20 cellular contexts compared by ENCODE assay signal in genomic region chr15:31046759-31047359, GRCh38. TPM values are rescaled to one million over a fixed set of nuclear protein-coding genes. Genes with fewer than 3 reads are reported as not detected.
DNase-seq lines count a peak whose midpoint lies in the region; ATAC-seq, FAIRE-seq and TF ChIP-seq lines count a peak whose summit lies in the region.
"Had no signal": no experiment of that assay in that cellular context is flagged by ENCODE, and none has a peak within 500 bp of the region (broad histone marks: within the 10 kb centered on the region; RNA-seq: fewer than 3 reads in every experiment).

No MANE protein-coding gene starts in this region.

- ATAC-seq in Right ventricle myocardium inferior (peak; percentile 91), heart left ventricle (no peak), naive B cell (ENCODE audit: low read depth in 2 of 2) (no peak), upper lobe of right lung (peak; percentile 46), HG02885 (IDR thresholded peaks at IDR 0.05; ENCODE audit: poor library complexity, unreplicated experiment) (no peak)

- no peak overlapping the region for H3K9ac ChIP-seq in H1 (replicated peaks in 1 of 4; ENCODE audit: extremely low read depth in 1 of 4, low read depth in 3 of 4, low read length in 3 of 4)

- intact Hi-C loops in Right ventricle myocardium inferior (cut with DNase I), result no loop called here
- intact Hi-C loops in heart left ventricle (cut with DNase I), result no loop called here
- intact Hi-C loops in upper lobe of right lung (cut with DNase I), result no loop called here

- CTCF ChIA-PET in H1 (lab: Charles Lee; ENCODE audit: partially characterized antibody), result interaction anchor here (1.1 to 1.7 kb wide), 3 partner anchors 32 to 83 kb away, joined by 3 to 6 read pairs (median 4); no protein-coding TSS in a partner anchor

- H3K14ac ChIP-seq in H1 (ENCODE audit: insufficient read length), result no peak overlapping the region

- H3K4me3 ChIP-seq in heart left ventricle (no peak overlapping the region), H1 (ENCODE audit: extremely low read depth in 1 of 4, insufficient read depth in 2 of 4, low read depth in 3 of 4, low read length in 4 of 4) (no peak overlapping the region), upper lobe of right lung (no peak overlapping the region)

- peaks cover 0 to 6% (median 0%) of the 10 kb centered on the region in 7 donors for H3K9me3 Mint-ChIP-seq in naive B cell
- H3K9me3 Mint-ChIP-seq in glutamatergic neuron (ENCODE audit: unreplicated experiment), result no peaks in the 10 kb centered on the region
- H3K9me3 Mint-ChIP-seq: CD14-positive monocyte had no signal

- H3K79me2 ChIP-seq in H1 (ENCODE audit: control insufficient read depth in 1 of 2, insufficient read depth in 2 of 2, low read length in 2 of 2), result no peaks in the 10 kb centered on the region

- TF ChIP-seq POLR2A in heart left ventricle (IDR thresholded peaks at IDR 0.05) (no peak), H1 (IDR thresholded peaks at IDR 0.05; ENCODE audit: control extremely low read depth in 1 of 2, low read depth in 2 of 2, low read length in 2 of 2) (no peak)

- in situ Hi-C loops in KBM-7 (cut with MboI; ENCODE audit: low pct_unique_long_range_greater_than_20kb, low sequenced_read_pairs), result no loop called here

- H2AFZ ChIP-seq in H1 (ENCODE audit: low read length), result peak overlapping the region; percentile 99

- H4K91ac ChIP-seq in H1 (replicated peaks; ENCODE audit: insufficient read length, low read length), result no peak overlapping the region

- no peak overlapping the region; a peak in 1 of 4 replicates for H3K4me2 ChIP-seq in H1 (ENCODE audit: insufficient read depth in 1 of 2, low read depth in 2 of 2, low read length in 2 of 2)

- H3K36me3 Mint-ChIP-seq in naive B cell (no peaks in the 10 kb centered on the region), glutamatergic neuron (ENCODE audit: unreplicated experiment) (peaks cover 14% of the 10 kb centered on the region)
- H3K36me3 Mint-ChIP-seq: CD14-positive monocyte had no signal

- no peak overlapping the region for H3K56ac ChIP-seq in H1 (replicated peaks; ENCODE audit: insufficient read length, low read depth, low read length)

- no peak for TF ChIP-seq EP300 in H1 (IDR thresholded peaks at IDR 0.05; ENCODE audit: borderline replicate concordance in 1 of 2, low read depth in 2 of 2, low read length in 2 of 2)

- H2BK12ac ChIP-seq in H1 (ENCODE audit: low read depth, low read length), result no peak overlapping the region

- no peak overlapping the region for H3K18ac ChIP-seq in H1 (ENCODE audit: extremely low read depth, low read length)

- no peak for TF ChIP-seq CTCF in heart left ventricle (IDR thresholded peaks at IDR 0.05)
- no peak for TF ChIP-seq CTCF in H1 (IDR thresholded peaks at IDR 0.05; ENCODE audit: control extremely low read depth in 1 of 3, insufficient read depth in 1 of 3, low read depth in 1 of 3, low read length in 3 of 3)
- TF ChIP-seq CTCF in upper lobe of right lung (IDR thresholded peaks at IDR 0.05), result no peak
- no peak for TF ChIP-seq CTCF in glutamatergic neuron (IDR thresholded peaks at IDR 0.05; ENCODE audit: partially characterized antibody, unreplicated experiment)

- H2AK5ac ChIP-seq in H1 (ENCODE audit: low read depth, low read length), result no peak overlapping the region

- no peak overlapping the region for H3K23ac ChIP-seq in H1 (ENCODE audit: insufficient read length)

- H4K5ac ChIP-seq in H1 (ENCODE audit: insufficient read length, low read depth, low read length), result no peak overlapping the region

- H3K4me1 ChIP-seq in heart left ventricle, result peaks cover 0 to 17% (median 0%) of the 10 kb centered on the region in 12 donors
- peaks cover 0 to 5% (median 3%) of the 10 kb centered on the region in 4 experiments; a peak in 1 of 7 replicates for H3K4me1 ChIP-seq in H1 (replicated peaks in 1 of 4; ENCODE audit: control insufficient read depth in 3 of 4, insufficient read depth in 4 of 4, low read length in 3 of 4)
- H3K4me1 ChIP-seq in upper lobe of right lung, result no peaks in the 10 kb centered on the region

- DNase-seq in Right ventricle myocardium inferior (ENCODE audit: missing footprints), result peak; percentile 41
- no peak for DNase-seq in heart left ventricle
- no peak for DNase-seq in H1 (ENCODE audit: low read depth in 1 of 2, low spot score in 2 of 2)
- DNase-seq in naive B cell, result no peak
- DNase-seq in upper lobe of right lung, result no peak
- no peak for DNase-seq in glutamatergic neuron
- no peak for DNase-seq in KBM-7
- DNase-seq: AML-193, COR-L47, DMS 273 treated with DMSO at 0.1 percent for 48 hours, GDM1, NCI-H1417, NCI-H1930, NCI-H226, NCI-H524 treated with DMSO at 0.1 percent for 48 hours, SIG-M5 had no signal

- no peaks in the 10 kb centered on the region for H3K27me3 Mint-ChIP-seq in naive B cell
- peaks cover 3% of the 10 kb centered on the region for H3K27me3 Mint-ChIP-seq in glutamatergic neuron (ENCODE audit: unreplicated experiment)

- peak overlapping the region in 4 of 8 donors; percentile 13 to 46 (median 34) for H3K4me3 Mint-ChIP-seq in naive B cell
- no peak overlapping the region for H3K4me3 Mint-ChIP-seq in glutamatergic neuron (ENCODE audit: unreplicated experiment)
- H3K4me3 Mint-ChIP-seq: CD14-positive monocyte had no signal

- H3K9me3 ChIP-seq in heart left ventricle (no peaks in the 10 kb centered on the region), H1 (ENCODE audit: insufficient read depth in 2 of 2, low read depth in 1 of 2, low read length in 1 of 2) (no peaks in the 10 kb centered on the region), upper lobe of right lung (no peaks in the 10 kb centered on the region)

- H3K27ac Mint-ChIP-seq in naive B cell (peak overlapping the region; percentile 73 to 91 (median 82)), glutamatergic neuron (ENCODE audit: unreplicated experiment) (no peak overlapping the region)

- 0 out of 2 replicates have a peak overlapping the region, but pooled peaks have one; percentile 46 for H2BK15ac ChIP-seq in H1 (ENCODE audit: low read length)

- H3K27ac ChIP-seq in heart left ventricle (no peak overlapping the region), H1 (ENCODE audit: low read depth, low read length) (no peak overlapping the region), upper lobe of right lung (no peak overlapping the region)
- H3K27ac ChIP-seq: 22Rv1 had no signal

- no peaks in the 10 kb centered on the region for H3K27me3 ChIP-seq in heart left ventricle
- H3K27me3 ChIP-seq in H1 (replicated peaks in 1 of 4; ENCODE audit: control insufficient read depth in 3 of 4, extremely low read depth in 1 of 4, insufficient read depth in 3 of 4, low read length in 3 of 4), result no peaks in the 10 kb centered on the region; a peak in 1 of 7 replicates
- no peaks in the 10 kb centered on the region for H3K27me3 ChIP-seq in upper lobe of right lung

- no peak overlapping the region for H4K8ac ChIP-seq in H1 (ENCODE audit: extremely low read depth, insufficient read depth, low read length)

- POLR2A ChIA-PET in H1 (lab: Charles Lee; ENCODE audit: partially characterized antibody), result no interaction called here

- 0 out of 2 replicates have a peak overlapping the region, but pooled peaks have one; percentile 44 for H2BK5ac ChIP-seq in H1 (ENCODE audit: low read depth, low read length)

- H2BK20ac ChIP-seq in H1 (ENCODE audit: low read length), result peak overlapping the region; percentile 72; the same call in 1 of the 2 replicates

- 0 out of 2 replicates have a peak, but pooled peaks cover 3% of the 10 kb centered on the region for H3K23me2 ChIP-seq in H1 (ENCODE audit: low read depth, low read length)

- no peaks in the 10 kb centered on the region for H3K79me1 ChIP-seq in H1 (ENCODE audit: low read depth, low read length)

- no peak overlapping the region for H3K4ac ChIP-seq in H1 (replicated peaks; ENCODE audit: insufficient read length, low read depth, low read length)

- FAIRE-seq in H1 (lab: Jason Lieb, UNC), result no peak

- WGBS in heart left ventricle, 4 donors, result 78 to 84% (median 82%) methylated on average over 19 of the region's 19 CpGs
- WGBS in H1 (ENCODE audit: extremely low coverage in 1 of 2, insufficient coverage in 1 of 2, insufficient read length in 1 of 2, insufficient replicate concordance in 2 of 2, low coverage in 1 of 2, low lambda C conversion rate in 2 of 2, missing lambda C conversion rate in 1 of 2), 2 experiments, result 88% methylated on average over 19 of the region's 19 CpGs; no CpG with 5 or more reads in 1 of the 2 experiments

- no peaks in the 10 kb centered on the region for H4K20me1 ChIP-seq in H1 (replicated peaks in 1 of 2; ENCODE audit: control insufficient read depth in 1 of 2, insufficient read depth in 2 of 2, low read length in 2 of 2)

- no peak for TF ChIP-seq RAD21 in H1 (IDR thresholded peaks at IDR 0.05 in 1 of 2, conservative IDR thresholded peaks at IDR 0.05 in 1 of 2; ENCODE audit: low read depth in 2 of 2, low read length in 2 of 2)

- H3K36me3 ChIP-seq in heart left ventricle (no peaks in the 10 kb centered on the region), H1 (ENCODE audit: control insufficient read depth in 2 of 4, insufficient read depth in 4 of 4, low read length in 3 of 4) (no peaks in the 10 kb centered on the region), upper lobe of right lung (no peaks in the 10 kb centered on the region)

- no peak overlapping the region for H2BK120ac ChIP-seq in H1 (replicated peaks; ENCODE audit: low read depth, low read length)

- H3K4me1 Mint-ChIP-seq in naive B cell (peaks cover 53 to 55% (median 54%) of the 10 kb centered on the region in 3 donors), glutamatergic neuron (ENCODE audit: low read depth, unreplicated experiment) (no peaks in the 10 kb centered on the region)

RNA-seq across cellular contexts. Expression of gene TRPM1, which starts 54.7 kb away (rescaled TPM):
- not detected for total RNA-seq in Right ventricle myocardium inferior
- not detected for total RNA-seq in heart left ventricle
- polyA plus RNA-seq in heart left ventricle, result under 1 TPM in 1 of 2 donors, not detected in 1; 0.25 TPM
- total RNA-seq in H1 (2021; fragmentation: NEBNext Ultra II Directional; extraction: Animal tissue kit (Norgen Biotek cat#: 25700)), result not detected in 2 replicates
- polyA plus RNA-seq in H1 (2011; rRNA removed), result 0.05 and 0.16 TPM in 2 replicates
- polyA plus RNA-seq in H1 (2011; cell fraction: cytosol; rRNA removed), result 0.08 TPM
- 0.21 TPM for polyA plus RNA-seq in H1 (2011; cell fraction: nucleus; rRNA removed)
- polyA plus RNA-seq in H1 (2012, experiment 1 of 2), result 0.07 to 0.17 TPM in 2 of 4 replicates, not detected in the others
- polyA plus RNA-seq in H1 (2012, experiment 2 of 2), result not detected
- 0.24 TPM for polyA plus RNA-seq in H1 (2013, experiment 1 of 2)
- polyA plus RNA-seq in H1 (2013, experiment 2 of 2), result 0.33 TPM
- 0.12 and 0.25 TPM in 2 replicates for polyA minus RNA-seq in H1 (2011; rRNA and poly(A)+ RNA removed)
- not detected for polyA minus RNA-seq in H1 (2011; cell fraction: cytosol; rRNA and poly(A)+ RNA removed)
- polyA minus RNA-seq in H1 (2011; cell fraction: nucleus; rRNA and poly(A)+ RNA removed), result not detected
- under 1 TPM in 4 of 6 donors, not detected in 2; 0.05 to 0.12 (median 0.09) TPM for polyA plus RNA-seq in naive B cell (ENCODE audit: low read depth in 6 of 6)
- not detected for total RNA-seq in upper lobe of right lung
- not detected for total RNA-seq in glutamatergic neuron (ENCODE audit: unreplicated experiment)
- total RNA-seq: RPMI7951 had no signal

RNA-seq across cellular contexts. Expression of gene MTMR10, which starts 55.4 kb away (rescaled TPM):
- 31.4 TPM for total RNA-seq in Right ventricle myocardium inferior
- total RNA-seq in heart left ventricle, result 10 to 100 TPM; 14.4 to 38.9 (median 27.8) TPM
- 10 to 100 TPM in 1 of 2 donors, 1 to 10 TPM in 1; 8.6 to 22.6 TPM for polyA plus RNA-seq in heart left ventricle
- total RNA-seq in H1 (2021; fragmentation: NEBNext Ultra II Directional; extraction: Animal tissue kit (Norgen Biotek cat#: 25700)), result 13.1 and 13.7 TPM in 2 replicates
- 3.7 and 3.8 TPM in 2 replicates for polyA plus RNA-seq in H1 (2011; rRNA removed)
- 5.7 TPM for polyA plus RNA-seq in H1 (2011; cell fraction: cytosol; rRNA removed)
- polyA plus RNA-seq in H1 (2011; cell fraction: nucleus; rRNA removed), result 6.2 TPM
- polyA plus RNA-seq in H1 (2012, experiment 1 of 2), result 6.5 to 9.4 TPM (median 7.7 TPM) in 4 replicates
- polyA plus RNA-seq in H1 (2012, experiment 2 of 2), result 0.83 TPM
- polyA plus RNA-seq in H1 (2013, experiment 1 of 2), result 7.4 TPM
- 6.8 TPM for polyA plus RNA-seq in H1 (2013, experiment 2 of 2)
- 10.3 and 14.0 TPM in 2 replicates for polyA minus RNA-seq in H1 (2011; rRNA and poly(A)+ RNA removed)
- polyA minus RNA-seq in H1 (2011; cell fraction: cytosol; rRNA and poly(A)+ RNA removed), result 8.7 TPM
- polyA minus RNA-seq in H1 (2011; cell fraction: nucleus; rRNA and poly(A)+ RNA removed), result 23.1 TPM
- 10 to 100 TPM in 5 of 6 donors, 1 to 10 TPM in 1; 2.7 to 43.0 (median 17.1) TPM for polyA plus RNA-seq in naive B cell (ENCODE audit: low read depth in 6 of 6)
- 36.2 TPM for total RNA-seq in upper lobe of right lung
- total RNA-seq in glutamatergic neuron (ENCODE audit: unreplicated experiment), result 17.1 TPM

Comparison
In these comparisons a context has a peak if more than half of its experiments do, and no peak if none do; other contexts are left out.
1. ATAC-seq: peak in Right ventricle myocardium inferior (single experiment) and upper lobe of right lung (single experiment); none in heart left ventricle (0 of 4), naive B cell (0 of 2) and HG02885 (single experiment).